In the genomic region with DNA sequence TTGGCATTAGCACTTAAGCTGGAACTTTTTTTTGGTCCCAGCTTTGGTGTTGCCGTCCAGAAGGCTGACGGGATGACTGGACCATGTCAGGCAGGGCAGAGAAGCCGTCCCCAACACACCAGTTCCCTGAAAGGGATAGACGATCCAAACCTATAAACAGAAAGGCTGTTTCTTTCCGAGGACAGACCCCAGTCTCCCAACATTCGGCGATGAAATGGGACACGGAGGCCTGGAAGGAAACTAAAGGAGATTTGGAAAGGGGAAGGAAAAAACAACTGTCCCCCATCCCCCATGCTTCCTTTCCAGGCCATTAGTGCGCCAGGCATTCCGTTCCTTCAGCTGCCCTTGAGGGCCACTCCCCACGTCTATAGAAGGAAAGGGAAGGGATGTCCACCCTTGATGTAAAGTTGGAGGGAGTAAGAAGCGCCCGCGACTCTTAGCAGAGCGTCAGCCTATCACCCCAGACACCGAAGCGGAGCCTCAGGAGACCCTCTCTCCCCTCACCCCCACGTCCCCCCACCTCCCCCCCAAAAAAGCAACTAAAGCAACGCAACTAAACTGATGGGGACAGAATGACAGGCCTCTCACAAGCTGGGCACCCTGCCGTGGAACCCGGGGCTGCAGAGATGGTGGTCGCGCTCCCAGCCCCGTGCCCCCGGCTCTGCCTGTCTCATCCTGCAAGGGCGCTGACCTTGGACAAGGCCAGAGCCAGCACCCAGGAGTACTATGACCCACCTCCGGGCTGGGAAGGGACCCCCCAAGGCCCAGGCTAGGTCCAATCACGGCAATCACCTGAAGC, we compare ENCODE assay signal across 8 cellular contexts. TPM values are rescaled to one million over a fixed set of nuclear protein-coding genes. Genes with fewer than 3 reads are reported as not detected.
A peak's percentile ranks its signal among the peaks of the same experiment; 100 is the strongest.
DNase-seq lines count a peak whose midpoint lies in the region; ATAC-seq and TF ChIP-seq lines count a peak whose summit lies in the region.

No MANE protein-coding gene starts in this region.

- no peaks in the 10 kb centered on the region for H3K9me3 Mint-ChIP-seq in activated CD4-positive, alpha-beta T cell treated with anti-CD3 and anti-CD28 coated beads, Interleukin-2, amount 10 ng/mL, durations not matched to agents 24 days and 14 days
- H3K9me3 Mint-ChIP-seq in effector memory CD8-positive, alpha-beta T cell: no peaks in the 10 kb centered on the region

- H3K4me3 ChIP-seq in Panc1 (ENCODE audit: low read depth in 2 of 2, low read length in 2 of 2) (peak overlapping the region; percentile 86 to 99), muscle layer of colon (ENCODE audit: low read depth in 1 of 2, low read length in 2 of 2) (peak overlapping the region; percentile 86 to 97)

- no peak for TF ChIP-seq CTCF in Panc1 (IDR thresholded peaks at IDR 0.05)

- POLR2A ChIA-PET in Panc1 (lab: Charles Lee): interaction anchor here (0.6 kb wide), 1 partner anchor 257 kb away, joined by 8 read pairs; no protein-coding TSS in a partner anchor

- ATAC-seq in Panc1: no peak
- ATAC-seq in effector memory CD8-positive, alpha-beta T cell (replicated peaks): no peak

- H3K27me3 Mint-ChIP-seq in activated CD4-positive, alpha-beta T cell treated with anti-CD3 and anti-CD28 coated beads, Interleukin-2, amount 10 ng/mL, durations not matched to agents 24 days and 14 days: peaks cover 5% of the 10 kb centered on the region
- peaks cover 0 to 13% of the 10 kb centered on the region in 2 donors for H3K27me3 Mint-ChIP-seq in effector memory CD8-positive, alpha-beta T cell

- peak; percentile 63 for DNase-seq in activated CD4-positive, alpha-beta T cell treated with anti-CD3 and anti-CD28 coated beads, Interleukin-2, amount 10 ng/mL, durations not matched to agents 24 days and 14 days
- DNase-seq in activated CD4-positive, alpha-beta T cell treated with anti-CD3 and anti-CD28 coated beads for 1 hour: no peak
- DNase-seq in Panc1 (ENCODE audit: low read depth, low spot score) (no peak), kidney glomerular epithelial cell (lab: John Stamatoyannopoulos, UW) (no peak), germinal center (ENCODE audit: low spot score) (no peak), NCI-H446 treated with DMSO at 0.1 percent for 48 hours (lab: John Stamatoyannopoulos, UW) (no peak)
- DNase-seq in effector memory CD8-positive, alpha-beta T cell: no peak

- H3K4me3 Mint-ChIP-seq in activated CD4-positive, alpha-beta T cell treated with anti-CD3 and anti-CD28 coated beads, Interleukin-2, amount 10 ng/mL, durations not matched to agents 24 days and 14 days: peak overlapping the region; percentile 92
- peak overlapping the region; percentile 88 to 95 for H3K4me3 Mint-ChIP-seq in effector memory CD8-positive, alpha-beta T cell

- CTCF ChIA-PET in Panc1 (lab: Charles Lee): interaction anchor here (0.5 kb wide), 1 partner anchor 1266 kb away, joined by 4 read pairs; no protein-coding TSS in a partner anchor

- in situ Hi-C loops in Panc1 (cut with HindIII; ENCODE audit: low pct_unique_long_range_greater_than_20kb, low sequenced_read_pairs): no loop called here

- peaks cover 12% of the 10 kb centered on the region for H3K4me1 ChIP-seq in Panc1 (ENCODE audit: control insufficient read depth, insufficient read depth, low read length)
- H3K4me1 ChIP-seq in muscle layer of colon (ENCODE audit: insufficient read depth, low read length): peaks cover 33% of the 10 kb centered on the region

- peaks cover 42% of the 10 kb centered on the region for H3K4me1 Mint-ChIP-seq in activated CD4-positive, alpha-beta T cell treated with anti-CD3 and anti-CD28 coated beads, Interleukin-2, amount 10 ng/mL, durations not matched to agents 24 days and 14 days
- H3K4me1 Mint-ChIP-seq in effector memory CD8-positive, alpha-beta T cell (ENCODE audit: low read depth in 2 of 2): peaks cover 45 to 47% of the 10 kb centered on the region in 2 donors

- H3K27ac ChIP-seq in Panc1 (ENCODE audit: low read length): peak overlapping the region; percentile 97
- H3K27ac ChIP-seq in muscle layer of colon (ENCODE audit: low read depth, low read length): peak overlapping the region; percentile 98

- peaks cover 10% of the 10 kb centered on the region for H3K36me3 Mint-ChIP-seq in activated CD4-positive, alpha-beta T cell treated with anti-CD3 and anti-CD28 coated beads, Interleukin-2, amount 10 ng/mL, durations not matched to agents 24 days and 14 days (ENCODE audit: low read depth)
- peaks cover 30% of the 10 kb centered on the region for H3K36me3 Mint-ChIP-seq in effector memory CD8-positive, alpha-beta T cell (ENCODE audit: insufficient read depth)

- TSS peak; percentile 85 for BruUV-seq in Panc1 (replicated peaks; lab: Mats Ljungman, UMichigan)

- no peaks in the 10 kb centered on the region for H3K27me3 ChIP-seq in Panc1 (ENCODE audit: control insufficient read depth, insufficient read depth, low read length)
- no peaks in the 10 kb centered on the region for H3K27me3 ChIP-seq in muscle layer of colon (ENCODE audit: control insufficient read depth in 1 of 2, insufficient read depth in 2 of 2, low read length in 2 of 2)

- intact Hi-C loops in activated CD4-positive, alpha-beta T cell treated with anti-CD3 and anti-CD28 coated beads, Interleukin-2, amount 10 ng/mL, durations not matched to agents 24 days and 14 days (cut with micrococcal nuclease): loop anchor here (5.0 to 10.0 kb wide), 3 partner anchors 430 to 1062 kb away; partner anchors contain the start of genes RBL1 and TGIF2
- intact Hi-C loops in Panc1 (cut with micrococcal nuclease; ENCODE audit: unreplicated experiment): loop anchor here (5.0 kb wide), 1 partner anchor 120 kb away; no protein-coding TSS in a partner anchor

- H3K36me3 ChIP-seq in Panc1 (ENCODE audit: control insufficient read depth, insufficient read depth, low read length) (peaks cover 5% of the 10 kb centered on the region; the same call in 1 of the 2 replicates), muscle layer of colon (ENCODE audit: insufficient read depth, low read length) (no peaks in the 10 kb centered on the region)

- H3K27ac Mint-ChIP-seq in activated CD4-positive, alpha-beta T cell treated with anti-CD3 and anti-CD28 coated beads, Interleukin-2, amount 10 ng/mL, durations not matched to agents 24 days and 14 days: peak overlapping the region; percentile 100
- peak overlapping the region; percentile 100 for H3K27ac Mint-ChIP-seq in effector memory CD8-positive, alpha-beta T cell

- peak overlapping the region; percentile 84 for H3K9ac ChIP-seq in muscle layer of colon (ENCODE audit: low read length)

- H3K9me3 ChIP-seq in Panc1 (ENCODE audit: control insufficient read depth, insufficient read depth, low read depth, low read length) (no peaks in the 10 kb centered on the region), muscle layer of colon (ENCODE audit: low read length) (no peaks in the 10 kb centered on the region)

RNA-seq across cellular contexts. Expression of gene BLCAP, which starts 0.6 kb away (rescaled TPM):
- 31.7 and 31.9 TPM in 2 replicates for total RNA-seq in activated CD4-positive, alpha-beta T cell treated with anti-CD3 and anti-CD28 coated beads, Interleukin-2, amount 10 ng/mL, durations not matched to agents 24 days and 14 days
- 50.1 TPM for total RNA-seq in Panc1 (2021; ENCODE audit: unreplicated experiment)
- polyA plus RNA-seq in Panc1 (2012; ENCODE audit: insufficient read length): 42.8 TPM

RNA-seq across cellular contexts. Expression of gene NNAT, which starts 6.0 kb away (rescaled TPM):
- 0.16 TPM in 1 of 2 replicates, not detected in the other for total RNA-seq in activated CD4-positive, alpha-beta T cell treated with anti-CD3 and anti-CD28 coated beads, Interleukin-2, amount 10 ng/mL, durations not matched to agents 24 days and 14 days
- not detected for total RNA-seq in Panc1 (2021; ENCODE audit: unreplicated experiment)
- polyA plus RNA-seq in Panc1 (2012; ENCODE audit: insufficient read length): not detected
